ENCODE assay signal across 13 cellular contexts in the genomic region with DNA sequence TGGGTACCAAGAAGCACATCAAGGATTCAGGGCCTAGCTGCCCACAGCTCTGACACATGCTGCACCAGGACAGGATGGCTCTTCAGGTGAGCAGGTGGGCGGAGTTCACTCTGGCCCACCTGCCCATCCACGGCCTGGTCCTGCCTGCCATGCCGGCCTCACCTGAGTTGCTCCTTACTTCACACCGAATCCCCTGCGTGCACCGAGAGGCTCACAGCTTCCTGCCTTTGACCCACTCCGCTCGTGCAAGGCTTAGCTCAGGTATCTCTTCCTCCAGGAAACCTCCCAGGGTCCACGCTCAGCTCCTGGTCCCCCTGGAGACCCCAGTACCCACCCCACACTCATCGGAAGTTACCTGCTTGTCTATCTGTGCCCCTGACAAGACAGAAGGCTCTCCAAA. TPM values are rescaled to one million over a fixed set of nuclear protein-coding genes. Genes with fewer than 3 reads are reported as not detected.
DNase-seq lines count a peak whose midpoint lies in the region; ATAC-seq and TF ChIP-seq lines count a peak whose summit lies in the region.
"Had no signal": no experiment of that assay in that cellular context is flagged by ENCODE, and none has a peak within 500 bp of the region (broad histone marks: within the 10 kb centered on the region; RNA-seq: fewer than 3 reads in every experiment).

No MANE protein-coding gene starts in this region.

- H3K27me3 Mint-ChIP-seq in GM23338 (ENCODE audit: insufficient read depth, low read depth, poor library complexity) = peaks cover 6% of the 10 kb centered on the region

- H3K4me1 Mint-ChIP-seq in GM23338 = peaks cover 38% of the 10 kb centered on the region

- peak overlapping the region; percentile 5 for H2BK120ac ChIP-seq in mesendoderm (ENCODE audit: low read depth, low read length)

- H4K8ac ChIP-seq in mesendoderm (ENCODE audit: low read depth, low read length) = no peak overlapping the region

- H3K36me3 Mint-ChIP-seq in GM23338 (ENCODE audit: low read depth) = no peaks in the 10 kb centered on the region; the same call in 2 of the 3 replicates
- H3K36me3 Mint-ChIP-seq: CD4-positive, alpha-beta memory T cell had no signal

- H3K27ac ChIP-seq in GM23338 (ENCODE audit: low read depth) (no peak overlapping the region), VCaP (peak overlapping the region; percentile 77; the same call in 1 of the 2 replicates), mesendoderm (ENCODE audit: low read depth, low read length) (no peak overlapping the region), sigmoid colon (no peak overlapping the region), mammary epithelial cell (ENCODE audit: insufficient read depth, low read depth, low read length) (no peak overlapping the region), GM23248 (no peak overlapping the region)
- H3K27ac ChIP-seq: A549, C4-2B had no signal

- H3K9ac ChIP-seq in mesendoderm (ENCODE audit: low read length) (no peak overlapping the region), mammary epithelial cell (ENCODE audit: insufficient read depth, low read length) (no peak overlapping the region), GM23248 (no peak overlapping the region)

- TF ChIP-seq EP300 in sigmoid colon (IDR thresholded peaks at IDR 0.05) = no peak

- H3F3A ChIP-seq in GM23338 (replicated peaks; ENCODE audit: low read depth) = 0 out of 2 replicates have a peak, but pooled peaks cover 2% of the 10 kb centered on the region
- H3F3A ChIP-seq in GM23248 (ENCODE audit: insufficient read depth) = no peaks in the 10 kb centered on the region

- H3K79me2 ChIP-seq in GM23338 (replicated peaks; ENCODE audit: insufficient read depth) (no peaks in the 10 kb centered on the region), mesendoderm (ENCODE audit: control insufficient read depth, insufficient read depth, low read length) (no peaks in the 10 kb centered on the region), mammary epithelial cell (ENCODE audit: insufficient read depth, low read length) (no peaks in the 10 kb centered on the region), GM23248 (ENCODE audit: insufficient read depth) (no peaks in the 10 kb centered on the region)

- dilution Hi-C loops in mammary epithelial cell (cut with HindIII; ENCODE audit: low sequenced_read_pairs) = no loop called here

- H3K4me1 ChIP-seq in GM23338 (ENCODE audit: insufficient read depth) (peaks cover 36% of the 10 kb centered on the region), mesendoderm (ENCODE audit: control insufficient read depth, low read depth, low read length) (peaks cover 15% of the 10 kb centered on the region), sigmoid colon (no peaks in the 10 kb centered on the region), mammary epithelial cell (ENCODE audit: insufficient read depth, low read length) (no peaks in the 10 kb centered on the region), GM23248 (ENCODE audit: insufficient read depth) (no peaks in the 10 kb centered on the region)
- H3K4me1 ChIP-seq: A549, BE2C had no signal

- H2AFZ ChIP-seq in GM23338 (no peak overlapping the region; the same call in 1 of the 2 replicates), mammary epithelial cell (ENCODE audit: low read depth, low read length) (no peak overlapping the region), GM23248 (no peak overlapping the region)

- H3K9me3 Mint-ChIP-seq in GM23338 = no peaks in the 10 kb centered on the region

- H3K4me3 ChIP-seq in GM23338 = no peak overlapping the region
- H3K4me3 ChIP-seq in mesendoderm (ENCODE audit: low read length) = no peak overlapping the region
- H3K4me3 ChIP-seq in sigmoid colon = no peak overlapping the region
- no peak overlapping the region for H3K4me3 ChIP-seq in mammary epithelial cell (replicated peaks in 1 of 3; ENCODE audit: insufficient read depth in 1 of 3, low read depth in 2 of 3, low read length in 3 of 3)
- H3K4me3 ChIP-seq in GM23248 = no peak overlapping the region
- H3K4me3 ChIP-seq: A549 had no signal

- intact Hi-C loops in sigmoid colon (cut with DNase I) (no loop called here), mammary epithelial cell (cut with micrococcal nuclease) (no loop called here)

- peak overlapping the region; percentile 95 for H2BK5ac ChIP-seq in mesendoderm (ENCODE audit: low read length)

- TF ChIP-seq CTCF in GM23338 (conservative IDR thresholded peaks at IDR 0.05; ENCODE audit: low read depth in 2 of 2) = no peak
- no peak for TF ChIP-seq CTCF in VCaP (conservative IDR thresholded peaks at IDR 0.05)
- no peak for TF ChIP-seq CTCF in sigmoid colon (IDR thresholded peaks at IDR 0.05)
- no peak for TF ChIP-seq CTCF in mammary epithelial cell (conservative IDR thresholded peaks at IDR 0.05 in 1 of 2, IDR thresholded peaks at IDR 0.05 in 1 of 2; ENCODE audit: extremely low read depth in 1 of 2, insufficient read depth in 1 of 2, low read depth in 1 of 2, low read length in 2 of 2)

- H2BK15ac ChIP-seq in mesendoderm (replicated peaks; ENCODE audit: low read depth) = no peak overlapping the region

- H4K20me1 ChIP-seq in GM23338 (replicated peaks; ENCODE audit: insufficient read depth) = no peaks in the 10 kb centered on the region
- no peaks in the 10 kb centered on the region for H4K20me1 ChIP-seq in mammary epithelial cell (ENCODE audit: insufficient read depth, low read length)
- H4K20me1 ChIP-seq in GM23248 (ENCODE audit: insufficient read depth) = no peaks in the 10 kb centered on the region

- H2AK5ac ChIP-seq in mesendoderm (ENCODE audit: low read length) = peak overlapping the region; percentile 97

- BruUV-seq in mammary epithelial cell (replicated peaks; lab: Mats Ljungman, UMichigan) = no TSS peak

- no CpG with 5 or more reads among the region's 10 CpGs for WGBS in mesendoderm (ENCODE audit: extremely low coverage, insufficient coverage, low lambda C conversion rate)
- WGBS in sigmoid colon, 2 donors = 91 to 94% methylated on average over 10 of the region's 10 CpGs
- WGBS in mammary epithelial cell (ENCODE audit: low coverage, missing lambda C conversion rate) = 70% methylated on average over 9 of the region's 10 CpGs
- WGBS in GM23248 (ENCODE audit: low coverage in 1 of 2, low lambda C conversion rate in 2 of 2, missing lambda C conversion rate in 2 of 2), 2 experiments = 60 to 69% methylated on average over 9 of the region's 10 CpGs

- H3K36me3 ChIP-seq in GM23338 (ENCODE audit: insufficient read depth) (no peaks in the 10 kb centered on the region), mesendoderm (ENCODE audit: control insufficient read depth, insufficient read depth, low read length) (no peaks in the 10 kb centered on the region), sigmoid colon (no peaks in the 10 kb centered on the region), mammary epithelial cell (ENCODE audit: insufficient read depth, low read length) (no peaks in the 10 kb centered on the region), GM23248 (ENCODE audit: low read depth) (no peaks in the 10 kb centered on the region)
- H3K36me3 ChIP-seq: BE2C had no signal

- H3K4me2 ChIP-seq in GM23338 = no peak overlapping the region
- no peak overlapping the region for H3K4me2 ChIP-seq in mesendoderm (ENCODE audit: low read length)
- no peak overlapping the region for H3K4me2 ChIP-seq in mammary epithelial cell (ENCODE audit: insufficient read depth, low read depth, low read length)
- H3K4me2 ChIP-seq in GM23248 (ENCODE audit: unreplicated experiment) = no peak overlapping the region
- H3K4me2 ChIP-seq: A549 had no signal

- no peak overlapping the region for H3K23ac ChIP-seq in mesendoderm (ENCODE audit: low read length)

- H3K27me3 ChIP-seq in GM23338 (ENCODE audit: insufficient read depth) = no peaks in the 10 kb centered on the region
- H3K27me3 ChIP-seq in mesendoderm (ENCODE audit: insufficient read depth, low read length, poor library complexity) = no peaks in the 10 kb centered on the region
- H3K27me3 ChIP-seq in sigmoid colon = no peaks in the 10 kb centered on the region
- H3K27me3 ChIP-seq in mammary epithelial cell (ENCODE audit: insufficient read depth, low read length) = peaks cover 2% of the 10 kb centered on the region
- peaks cover 53% of the 10 kb centered on the region for H3K27me3 ChIP-seq in GM23248 (replicated peaks; ENCODE audit: insufficient read depth)
- H3K27me3 ChIP-seq: BE2C had no signal

- TF ChIP-seq POLR2A in sigmoid colon (IDR thresholded peaks at IDR 0.05) = no peak

- no peak overlapping the region for H3K4me3 Mint-ChIP-seq in GM23338
- H3K4me3 Mint-ChIP-seq: CD4-positive, alpha-beta memory T cell had no signal

- peak; percentile 13; the same call in 1 of the 3 replicates for ATAC-seq in GM23338
- ATAC-seq: A549 had no signal

- H3K79me1 ChIP-seq in mesendoderm (ENCODE audit: low read length) = no peaks in the 10 kb centered on the region

- in situ Hi-C loops in mammary epithelial cell (cut with MboI; ENCODE audit: low sequenced_read_pairs in 2 of 2) (no loop called here), GM23248 (cut with MboI) (no loop called here)

- H3K9me3 ChIP-seq in sigmoid colon = no peaks in the 10 kb centered on the region
- no peaks in the 10 kb centered on the region for H3K9me3 ChIP-seq in mammary epithelial cell (replicated peaks; ENCODE audit: insufficient read depth, low read length)
- no peaks in the 10 kb centered on the region for H3K9me3 ChIP-seq in GM23248 (ENCODE audit: low read depth)
- H3K9me3 ChIP-seq: A549, BE2C had no signal

- no peaks in the 10 kb centered on the region for H3K9me2 ChIP-seq in GM23338 (ENCODE audit: insufficient read depth)
- H3K9me2 ChIP-seq in GM23248 (ENCODE audit: insufficient read depth) = no peaks in the 10 kb centered on the region

- H3K27ac Mint-ChIP-seq in GM23338 = 0 out of 2 replicates have a peak overlapping the region, but pooled peaks have one; percentile 46

- H3K18ac ChIP-seq in mesendoderm (ENCODE audit: low read length) = peak overlapping the region; percentile 60

- H4K5ac ChIP-seq in mesendoderm (ENCODE audit: low read length) = no peak overlapping the region

- CTCF ChIA-PET in mammary epithelial cell (lab: Charles Lee; ENCODE audit: low non-redundant PET) = no interaction called here

- DNase-seq in GM23338 (ENCODE audit: low spot score) (no peak), mesendoderm (no peak), sigmoid colon (peak; percentile 30), 8988T (no peak), mammary epithelial cell (no peak), GM23248 (no peak)
- DNase-seq: BE2C; CD4-positive, alpha-beta memory T cell; DMS79; IMR-90 had no signal

- no peak overlapping the region for H3K4ac ChIP-seq in mesendoderm (ENCODE audit: low read depth, low read length)

- H3K56ac ChIP-seq in mesendoderm (ENCODE audit: low read length) = peak overlapping the region; percentile 83

TF ChIP-seq in GM23338, 12 proteins besides CTCF, POLR2A, EP300 and RAD21 (continues in another document):
- TF ChIP-seq EZH2phosphoT487 (IDR thresholded peaks at IDR 0.05; ENCODE audit: unreplicated experiment) = no peak

RNA-seq across cellular contexts. Expression of gene TNRC6C, which starts 21.6 kb away (rescaled TPM):
- total RNA-seq in GM23338 (2014; rRNA removed; shearing (Covaris generic)) = 16.2 and 16.6 TPM in 2 replicates
- polyA plus RNA-seq in GM23338 (2016; fragmentation: Nextera tagmentation; extraction: Ambion mirVana) (8.6 and 10.1 TPM in 2 replicates), sigmoid colon (1 to 10 TPM in 2 of 3 donors, under 1 TPM in 1; 0.92 to 6.3 (median 3.0) TPM), mammary epithelial cell (1.3 TPM), GM23248 (2016; fragmentation: Nextera tagmentation; extraction: Ambion mirVana) (2.3 TPM in 2 replicates)
- 3.7 TPM for polyA plus RNA-seq in mesendoderm (2013, experiment 1 of 2)
- polyA plus RNA-seq in mesendoderm (2013, experiment 2 of 2) = 3.7 TPM
- total RNA-seq in sigmoid colon (10 to 100 TPM in 3 of 4 donors, 1 to 10 TPM in 1; 5.8 to 22.1 (median 18.2) TPM), mammary epithelial cell (1 to 10 TPM; 2.7 to 9.1 TPM)
- polyA minus RNA-seq in mammary epithelial cell = 3.2 TPM
- 2.3 and 4.3 TPM in 2 replicates for total RNA-seq in GM23248 (2014; rRNA removed; shearing (Covaris generic))
